8 cellular contexts compared by ENCODE assay signal in the genomic region with DNA sequence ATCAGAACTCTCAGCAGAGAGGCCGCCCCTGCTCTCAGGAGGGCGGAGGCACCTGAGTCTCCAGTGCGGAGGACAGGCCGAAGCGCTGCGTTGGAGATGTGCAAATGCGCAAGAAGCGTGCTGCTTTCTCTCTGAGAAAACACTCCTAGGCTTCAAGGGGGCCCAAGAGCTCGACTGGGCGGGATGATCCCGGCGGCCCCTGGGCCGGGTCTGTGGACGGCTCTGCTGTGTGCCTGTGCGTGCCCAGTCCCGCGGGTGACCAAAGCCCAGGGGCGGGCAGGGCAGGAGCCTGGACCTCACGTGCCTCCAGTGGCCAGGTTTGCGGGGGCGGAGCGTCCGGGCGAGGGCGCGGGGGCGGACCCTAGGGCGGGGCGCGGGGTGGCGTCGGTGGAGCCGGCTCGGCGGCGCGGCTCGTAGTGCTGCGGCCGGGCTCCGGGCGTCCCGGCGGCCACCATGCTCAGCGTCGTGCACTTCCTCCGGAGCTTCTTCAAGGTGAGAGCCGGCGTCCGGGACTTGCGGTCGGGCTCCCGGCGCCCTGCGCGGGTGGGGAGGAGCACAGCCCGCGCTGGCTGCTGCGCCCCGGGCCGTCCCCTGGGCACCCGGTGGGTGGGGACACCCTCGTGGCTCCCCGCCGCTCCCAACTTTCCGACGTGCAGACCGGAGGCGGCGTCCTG. TPM values are rescaled to one million over a fixed set of nuclear protein-coding genes. Genes with fewer than 3 reads are reported as not detected.
DNase-seq lines count a peak whose midpoint lies in the region; ATAC-seq and TF ChIP-seq lines count a peak whose summit lies in the region.

TSS of gene ARHGEF4 (plus strand) at position 414 of the 674 bp plus-strand sequence. CDS start at position 454, 40 bp downstream.

- no peak within 1 kb of the TSS for H3K27ac ChIP-seq in smooth muscle cell (ENCODE audit: low read depth)

- H3K9me3 ChIP-seq in smooth muscle cell (replicated peaks; ENCODE audit: low read depth): no peaks in the 10 kb centered on the region

- TF ChIP-seq CTCF in smooth muscle cell (IDR thresholded peaks at IDR 0.05; ENCODE audit: borderline replicate concordance, insufficient read depth, poor library complexity, severe bottlenecking): no peak

- H3K4me1 ChIP-seq in smooth muscle cell (ENCODE audit: low read depth): peaks cover 7% of the 10 kb centered on the region

- no peaks in the 10 kb centered on the region for H3F3A ChIP-seq in smooth muscle cell (ENCODE audit: low read depth)

- H3K27me3 Mint-ChIP-seq in activated naive CD8-positive, alpha-beta T cell treated with anti-CD3 and anti-CD28 coated beads for 36 hours: peaks cover 56% of the 10 kb centered on the region

- H3K4me2 ChIP-seq in smooth muscle cell: peak within 1 kb of the TSS; percentile 83

- no peaks in the 10 kb centered on the region for H4K20me1 ChIP-seq in smooth muscle cell (ENCODE audit: low read depth)

- H3K4me1 Mint-ChIP-seq in activated naive CD8-positive, alpha-beta T cell treated with anti-CD3 and anti-CD28 coated beads for 36 hours: no peaks in the 10 kb centered on the region

- no peaks in the 10 kb centered on the region for H3K36me3 ChIP-seq in smooth muscle cell (ENCODE audit: low read depth)

- DNase-seq in NCI-H524 (lab: John Stamatoyannopoulos, UW) (peak; percentile 46 to 51), NCI-H524 treated with DMSO at 0.1 percent for 48 hours (lab: John Stamatoyannopoulos, UW) (no peak), HK-2 (ENCODE audit: unreplicated experiment) (peak; percentile 72), smooth muscle cell (lab: John Stamatoyannopoulos, UW; ENCODE audit: unreplicated experiment) (no peak), foreskin melanocyte (no peak)
- peak; percentile 26 for DNase-seq in activated naive CD8-positive, alpha-beta T cell treated with anti-CD3 and anti-CD28 coated beads for 36 hours

- no peak within 1 kb of the TSS for H3K4me3 Mint-ChIP-seq in activated naive CD8-positive, alpha-beta T cell treated with anti-CD3 and anti-CD28 coated beads for 36 hours

- H3K4me3 ChIP-seq in iPS-11a (ENCODE audit: low read depth, low read length): peak within 1 kb of the TSS; percentile 53
- peak within 1 kb of the TSS; percentile 46 for H3K4me3 ChIP-seq in smooth muscle cell

- H2AFZ ChIP-seq in smooth muscle cell (ENCODE audit: low read depth): peak within 1 kb of the TSS; percentile 43

- no peak within 1 kb of the TSS for H3K9ac ChIP-seq in smooth muscle cell (ENCODE audit: low read depth)

- H3K27ac Mint-ChIP-seq in activated naive CD8-positive, alpha-beta T cell treated with anti-CD3 and anti-CD28 coated beads for 36 hours: no peak within 1 kb of the TSS

- H3K79me2 ChIP-seq in smooth muscle cell (ENCODE audit: low read depth): no peaks in the 10 kb centered on the region

- WGBS in smooth muscle cell (ENCODE audit: low lambda C conversion rate): 11% methylated on average over 31 of the region's 70 CpGs

- peaks cover 48% of the 10 kb centered on the region for H3K27me3 ChIP-seq in smooth muscle cell (ENCODE audit: low read depth)

- no peaks in the 10 kb centered on the region for H3K36me3 Mint-ChIP-seq in activated naive CD8-positive, alpha-beta T cell treated with anti-CD3 and anti-CD28 coated beads for 36 hours

- no peaks in the 10 kb centered on the region for H3K9me3 Mint-ChIP-seq in activated naive CD8-positive, alpha-beta T cell treated with anti-CD3 and anti-CD28 coated beads for 36 hours

- ATAC-seq in HG03025 (IDR thresholded peaks at IDR 0.05; ENCODE audit: low FRiP score, unreplicated experiment): no peak

RNA-seq across cellular contexts. Expression of gene ARHGEF4, which starts in this region (rescaled TPM):
- total RNA-seq in activated naive CD8-positive, alpha-beta T cell treated with anti-CD3 and anti-CD28 coated beads for 36 hours: 1 to 10 TPM; 2.8 to 3.3 TPM
- 11.4 and 16.0 TPM in 2 replicates for total RNA-seq in smooth muscle cell
- polyA plus RNA-seq in smooth muscle cell: 13.0 and 14.9 TPM in 2 replicates

Comparison
In these comparisons a context has a peak if more than half of its experiments do, and no peak if none do; other contexts are left out.
1. DNase-seq: peak in NCI-H524 (2 of 2), HK-2 (single experiment) and activated naive CD8-positive, alpha-beta T cell treated with anti-CD3 and anti-CD28 coated beads for 36 hours (single experiment); none in NCI-H524 treated with DMSO at 0.1 percent for 48 hours (single experiment), smooth muscle cell (single experiment) and foreskin melanocyte (single experiment).